21 cellular contexts compared by ENCODE assay signal in genomic region chr1:53138991-53139884, GRCh38. TPM values are rescaled to one million over a fixed set of nuclear protein-coding genes. Genes with fewer than 3 reads are reported as not detected.
DNase-seq lines count a peak whose midpoint lies in the region; ATAC-seq and TF ChIP-seq lines count a peak whose summit lies in the region.
"Had no signal": no experiment of that assay in that cellular context is flagged by ENCODE, and none has a peak within 500 bp of the region (broad histone marks: within the 10 kb centered on the region; RNA-seq: fewer than 3 reads in every experiment).

No MANE protein-coding gene starts in this region.

- peaks cover 8% of the 10 kb centered on the region for H3K36me3 Mint-ChIP-seq in nephron progenitor cell (ENCODE audit: low read depth)

- peaks cover 21% of the 10 kb centered on the region for H3K9me3 Mint-ChIP-seq in nephron progenitor cell

- no peaks in the 10 kb centered on the region for H3K27me3 Mint-ChIP-seq in nephron progenitor cell (ENCODE audit: low read depth, poor library complexity)
- H3K27me3 Mint-ChIP-seq: activated naive CD8-positive, alpha-beta T cell treated with anti-CD3 and anti-CD28 coated beads for 36 hours; effector memory CD8-positive, alpha-beta T cell had no signal

- H3K4me1 ChIP-seq in heart left ventricle (peaks cover 0 to 37% (median 14%) of the 10 kb centered on the region in 12 donors), upper lobe of right lung (peaks cover 18% of the 10 kb centered on the region)

- H3K27ac ChIP-seq in heart left ventricle (peak overlapping the region in 9 of 12 donors; percentile 5 to 61 (median 43)), upper lobe of right lung (peak overlapping the region; percentile 3)
- H3K27ac ChIP-seq: thoracic aorta had no signal

- ATAC-seq in heart left ventricle (no peak), left ventricle myocardium superior (no peak), upper lobe of right lung (no peak), HG03196 (IDR thresholded peaks at IDR 0.05; ENCODE audit: unreplicated experiment) (no peak)
- ATAC-seq: effector memory CD8-positive, alpha-beta T cell; HepG2; mucosa of descending colon had no signal

- WGBS in heart left ventricle, 4 donors, result 81 to 89% (median 87%) methylated on average over 8 of the region's 8 CpGs

- H3K4me3 ChIP-seq in heart left ventricle, result no peak overlapping the region
- no peak overlapping the region for H3K4me3 ChIP-seq in upper lobe of right lung
- H3K4me3 ChIP-seq: mucosa of descending colon, thoracic aorta had no signal

- no peak for TF ChIP-seq CTCF in heart left ventricle (IDR thresholded peaks at IDR 0.05)
- TF ChIP-seq CTCF in nephron progenitor cell (IDR thresholded peaks at IDR 0.05), result no peak
- no peak for TF ChIP-seq CTCF in upper lobe of right lung (IDR thresholded peaks at IDR 0.05)

- no peak overlapping the region for H3K4me3 Mint-ChIP-seq in nephron progenitor cell
- H3K4me3 Mint-ChIP-seq: activated naive CD8-positive, alpha-beta T cell treated with anti-CD3 and anti-CD28 coated beads for 36 hours; effector memory CD8-positive, alpha-beta T cell; T-helper 2 cell treated with Interferon-gamma antibody and Interleukin-4, amounts not matched to agents 5 μg/mL and 100 μg/mL, for 36 hours had no signal

- peaks cover 13% of the 10 kb centered on the region for H3K4me1 Mint-ChIP-seq in nephron progenitor cell
- H3K4me1 Mint-ChIP-seq: activated naive CD8-positive, alpha-beta T cell treated with anti-CD3 and anti-CD28 coated beads for 36 hours had no signal

- H3K27me3 ChIP-seq in heart left ventricle (no peaks in the 10 kb centered on the region), upper lobe of right lung (no peaks in the 10 kb centered on the region)

- TF ChIP-seq POLR2A in heart left ventricle (IDR thresholded peaks at IDR 0.05), result no peak

- peak overlapping the region; percentile 88 for H3K27ac Mint-ChIP-seq in nephron progenitor cell
- H3K27ac Mint-ChIP-seq: activated naive CD8-positive, alpha-beta T cell treated with anti-CD3 and anti-CD28 coated beads for 36 hours; T-helper 2 cell treated with Interferon-gamma antibody and Interleukin-4, amounts not matched to agents 5 μg/mL and 100 μg/mL, for 36 hours had no signal

- DNase-seq in heart left ventricle, result no peak
- DNase-seq in left ventricle myocardium superior, result no peak
- DNase-seq in ecto neural progenitor cell (ENCODE audit: low spot score), result peak; percentile 24
- no peak for DNase-seq in nephron progenitor cell
- no peak for DNase-seq in upper lobe of right lung
- DNase-seq in dedifferentiated amniotic fluid mesenchymal stem cell (ENCODE audit: extremely low spot score), result no peak
- no peak for DNase-seq in AML-193 (lab: John Stamatoyannopoulos, UW)
- DNase-seq: activated CD4-positive, CD25-positive, alpha-beta regulatory T cell; activated naive CD8-positive, alpha-beta T cell treated with anti-CD3 and anti-CD28 coated beads for 36 hours; DMS79; effector memory CD8-positive, alpha-beta T cell; mucosa of descending colon; NCI-H1436 treated with DMSO at 0.1 percent for 48 hours; occipital lobe; stimulated activated CD4-positive, alpha-beta T cell treated with anti-CD3 and anti-CD28 coated beads, Interleukin-2, amount 100 ng/mL, for 48 hours had no signal

- intact Hi-C loops in heart left ventricle (cut with DNase I) (no loop called here), left ventricle myocardium superior (cut with micrococcal nuclease) (no loop called here), upper lobe of right lung (cut with DNase I) (no loop called here)

- H3K9me3 ChIP-seq in heart left ventricle (peaks cover 0 to 12% (median 3%) of the 10 kb centered on the region in 12 donors), upper lobe of right lung (no peaks in the 10 kb centered on the region)

- H3K36me3 ChIP-seq in heart left ventricle (no peaks in the 10 kb centered on the region), upper lobe of right lung (no peaks in the 10 kb centered on the region)
- H3K36me3 ChIP-seq: thoracic aorta had no signal

RNA-seq across cellular contexts. Expression of gene SLC1A7, which starts 3.2 kb away (rescaled TPM):
- total RNA-seq in heart left ventricle (1 to 10 TPM in 1 of 9 donors, under 1 TPM in 6, not detected in 2; 0.08 to 1.1 (median 0.37) TPM), left ventricle myocardium superior (0.32 TPM), upper lobe of right lung (0.26 TPM)
- polyA plus RNA-seq in heart left ventricle, result under 1 TPM; 0.07 to 0.19 TPM
- total RNA-seq: A673; activated naive CD8-positive, alpha-beta T cell treated with anti-CD3 and anti-CD28 coated beads for 36 hours; occipital lobe; SK-MEL-5 had no signal

RNA-seq across cellular contexts. Expression of gene CPT2, which starts 57.4 kb away (rescaled TPM):
- total RNA-seq in heart left ventricle, result 10 to 100 TPM; 24.2 to 62.3 (median 35.8) TPM
- polyA plus RNA-seq in heart left ventricle, result 10 to 100 TPM; 14.7 to 19.6 TPM
- 31.0 TPM for total RNA-seq in left ventricle myocardium superior
- 24.1 TPM for total RNA-seq in upper lobe of right lung
